Comparison of ENCODE assay signal across 33 cellular contexts in genomic region chr12:114232187-114232586, GRCh38.
DNase-seq lines count a peak whose midpoint lies in the region; ATAC-seq, FAIRE-seq and TF ChIP-seq lines count a peak whose summit lies in the region.
"Had no signal": no experiment of that assay in that cellular context is flagged by ENCODE, and none has a peak within 500 bp of the region (broad histone marks: within the 10 kb centered on the region; RNA-seq: fewer than 3 reads in every experiment).

No MANE protein-coding gene starts in this region.

- no peaks in the 10 kb centered on the region for H3K27me3 ChIP-seq in HepG2 (ENCODE audit: control insufficient read depth in 1 of 2, insufficient read depth in 2 of 2, low read length in 2 of 2)
- no peaks in the 10 kb centered on the region for H3K27me3 ChIP-seq in right lobe of liver
- no peaks in the 10 kb centered on the region for H3K27me3 ChIP-seq in K562 (ENCODE audit: control insufficient read depth in 2 of 2, insufficient read depth in 2 of 2, low read length in 2 of 2)
- H3K27me3 ChIP-seq: BLaER1; BLaER1 treated with 17β-estradiol and CSF1 and Interleukin-3, amounts not matched to agents 10 nM and 100 nM had no signal

- no peak for TF ChIP-seq POLR2A in HepG2 (IDR thresholded peaks at IDR 0.05; ENCODE audit: insufficient read depth in 1 of 2, low read depth in 2 of 2, low read length in 2 of 2)
- no peak for TF ChIP-seq POLR2A in right lobe of liver (IDR thresholded peaks at IDR 0.05)
- TF ChIP-seq POLR2A in K562 (conservative IDR thresholded peaks at IDR 0.05): no peak

- H3K36me3 ChIP-seq in HepG2 (replicated peaks in 1 of 2; ENCODE audit: control insufficient read depth in 1 of 2, insufficient read depth in 2 of 2, low read length in 2 of 2) (no peaks in the 10 kb centered on the region), right lobe of liver (no peaks in the 10 kb centered on the region), HEK293 (ENCODE audit: control insufficient read depth in 2 of 2, insufficient read depth in 1 of 2, low read length in 2 of 2) (no peaks in the 10 kb centered on the region), K562 (ENCODE audit: control insufficient read depth, insufficient read depth, low read length) (no peaks in the 10 kb centered on the region)
- H3K36me3 ChIP-seq: BE2C; BLaER1; BLaER1 treated with 17β-estradiol and CSF1 and Interleukin-3, amounts not matched to agents 10 nM and 100 nM had no signal

- H3K9ac ChIP-seq in HepG2 (ENCODE audit: insufficient read depth, low read depth, low read length) (no peak overlapping the region), K562 (ENCODE audit: insufficient read depth in 1 of 2, low read depth in 2 of 2, low read length in 2 of 2) (no peak overlapping the region)
- H3K9ac ChIP-seq: BLaER1; BLaER1 treated with 17β-estradiol and CSF1 and Interleukin-3, amounts not matched to agents 10 nM and 100 nM had no signal

- FAIRE-seq in HepG2 (lab: Jason Lieb, UNC) (no peak), K562 (lab: Jason Lieb, UNC) (no peak)
- FAIRE-seq: A204.1, A549, D721Med had no signal

- intact Hi-C loops in HepG2 (cut with micrococcal nuclease; ENCODE audit: unreplicated experiment) (no loop called here), right lobe of liver (cut with DNase I) (no loop called here), K562 (cut with micrococcal nuclease) (no loop called here)

- BruUV-seq in HepG2 (replicated peaks; lab: Mats Ljungman, UMichigan) (no TSS peak), K562 (replicated peaks; lab: Mats Ljungman, UMichigan) (no TSS peak)

- H3K4me1 ChIP-seq in HepG2 (ENCODE audit: insufficient read depth, low read length) (peaks cover 12% of the 10 kb centered on the region), right lobe of liver (no peaks in the 10 kb centered on the region), HEK293 (ENCODE audit: control insufficient read depth, insufficient read depth, low read length) (no peaks in the 10 kb centered on the region), K562 (replicated peaks in 1 of 2; ENCODE audit: control insufficient read depth in 2 of 2, insufficient read depth in 2 of 2, low read length in 2 of 2) (no peaks in the 10 kb centered on the region)
- H3K4me1 ChIP-seq: A549; BE2C; BLaER1; BLaER1 treated with 17β-estradiol and CSF1 and Interleukin-3, amounts not matched to agents 10 nM and 100 nM had no signal

- WGBS in HepG2 (ENCODE audit: low lambda C conversion rate): 84% methylated on average over 2 of the region's 2 CpGs
- WGBS in right lobe of liver (ENCODE audit: insufficient coverage, low coverage, low lambda C conversion rate, missing lambda C conversion rate): 66% methylated on average over 2 of the region's 2 CpGs
- 0% methylated on average over 2 of the region's 2 CpGs for WGBS in K562 (ENCODE audit: insufficient coverage, low coverage, missing lambda C conversion rate)

- H3K9me1 ChIP-seq in K562 (ENCODE audit: control insufficient read depth, insufficient read depth, low read length): no peaks in the 10 kb centered on the region

- POLR2A ChIA-PET in HepG2 (lab: Yijun Ruan, JAX) (no interaction called here), HEK293 (lab: Yijun Ruan, JAX) (no interaction called here), K562 (lab: Yijun Ruan, JAX) (interaction anchor here (0.7 kb wide), 1 partner anchor 118 kb away, joined by 3 read pairs; no protein-coding TSS in a partner anchor)

- DNase-seq in HepG2 (ENCODE audit: low spot score) (no peak), right lobe of liver (no peak), K562 (ENCODE audit: extremely low read depth in 1 of 4, low spot score in 3 of 4) (no peak), NCI-H1417 treated with DMSO at 0.1 percent for 48 hours (lab: John Stamatoyannopoulos, UW) (no peak)
- DNase-seq: 8988T; ACHN; AML-193; BE2C; C1 segment of cervical spinal cord; Caco-2; Calu3; CD4-positive, alpha-beta memory T cell; CD4-positive, alpha-beta T cell; CD4-positive, CD25-positive, alpha-beta regulatory T cell; CD8-positive, alpha-beta memory T cell; CD8-positive, alpha-beta T cell; COR-L47; DMS 273 treated with DMSO at 0.1 percent for 48 hours; DMS153; DMS53; DMS79; DMS79 treated with DMSO at 0.1 percent for 48 hours; DND-41; EL had no signal

- H3K4me3 ChIP-seq in HepG2 (replicated peaks in 1 of 3; ENCODE audit: insufficient read depth in 1 of 3, low read depth in 2 of 3, low read length in 3 of 3): no peak overlapping the region
- no peak overlapping the region for H3K4me3 ChIP-seq in right lobe of liver
- H3K4me3 ChIP-seq in HEK293 (ENCODE audit: low read depth, low read length): no peak overlapping the region
- H3K4me3 ChIP-seq in K562: no peak overlapping the region
- H3K4me3 ChIP-seq: A549; BLaER1; BLaER1 treated with 17β-estradiol and CSF1 and Interleukin-3, amounts not matched to agents 10 nM and 100 nM had no signal

- no peak overlapping the region for H3K27ac ChIP-seq in HepG2 (ENCODE audit: extremely low read length, insufficient read depth, low read length)
- H3K27ac ChIP-seq in right lobe of liver: no peak overlapping the region
- no peak overlapping the region for H3K27ac ChIP-seq in HEK293 (ENCODE audit: extremely low read depth, low read depth, low read length)
- no peak overlapping the region for H3K27ac ChIP-seq in K562 (ENCODE audit: extremely low read depth, low read depth, low read length)
- H3K27ac ChIP-seq: 22Rv1; A549; BLaER1; BLaER1 treated with 17β-estradiol and CSF1 and Interleukin-3, amounts not matched to agents 10 nM and 100 nM; C4-2B had no signal

- H3K4me2 ChIP-seq in HepG2 (ENCODE audit: low read depth, low read length) (no peak overlapping the region), K562 (ENCODE audit: insufficient read depth, low read length) (no peak overlapping the region)
- H3K4me2 ChIP-seq: A549; BLaER1; BLaER1 treated with 17β-estradiol and CSF1 and Interleukin-3, amounts not matched to agents 10 nM and 100 nM had no signal

- H4K20me1 ChIP-seq in HepG2 (ENCODE audit: insufficient read depth, low read length) (no peaks in the 10 kb centered on the region), K562 (replicated peaks; ENCODE audit: control insufficient read depth, insufficient read depth, low read length) (no peaks in the 10 kb centered on the region)
- H4K20me1 ChIP-seq: BLaER1; BLaER1 treated with 17β-estradiol and CSF1 and Interleukin-3, amounts not matched to agents 10 nM and 100 nM had no signal

- H3K79me2 ChIP-seq in HepG2 (ENCODE audit: insufficient read depth, low read length): no peaks in the 10 kb centered on the region
- H3K79me2 ChIP-seq in K562 (ENCODE audit: control insufficient read depth, insufficient read depth, low read length): no peaks in the 10 kb centered on the region

- no peak overlapping the region for H2AFZ ChIP-seq in HepG2 (ENCODE audit: low read length)
- no peak overlapping the region for H2AFZ ChIP-seq in K562 (ENCODE audit: low read depth, low read length)

- no peak for TF ChIP-seq EP300 in HepG2 (IDR thresholded peaks at IDR 0.05; ENCODE audit: low read depth in 2 of 2, low read length in 2 of 2)
- no peak for TF ChIP-seq EP300 in HepG2 (CRISPR knock-in tag; IDR thresholded peaks at IDR 0.05; ENCODE audit: borderline replicate concordance)
- no peak for TF ChIP-seq EP300 in K562 (IDR thresholded peaks at IDR 0.05; ENCODE audit: low read length)

- CTCF ChIA-PET in HepG2 (lab: Yijun Ruan, JAX; ENCODE audit: low intra/inter-chr PET ratio, low total read pairs): no interaction called here
- CTCF ChIA-PET in HEK293 (lab: Yijun Ruan, JAX): no interaction called here
- CTCF ChIA-PET in K562 (lab: Yijun Ruan, JAX; ENCODE audit: low intra/inter-chr PET ratio): no interaction called here

- no peak for ATAC-seq in HepG2
- no peak for ATAC-seq in right lobe of liver
- no peak for ATAC-seq in K562
- ATAC-seq in HG03439 (IDR thresholded peaks at IDR 0.05; ENCODE audit: unreplicated experiment): no peak
- ATAC-seq: A549; CD8-positive, alpha-beta T cell had no signal

- H3K9me3 ChIP-seq in HepG2 (ENCODE audit: low read length) (no peaks in the 10 kb centered on the region), right lobe of liver (no peaks in the 10 kb centered on the region), HEK293 (ENCODE audit: control insufficient read depth, insufficient read depth, low read depth, low read length) (no peaks in the 10 kb centered on the region), K562 (replicated peaks; ENCODE audit: control insufficient read depth, insufficient read depth, low read depth, low read length) (no peaks in the 10 kb centered on the region)
- H3K9me3 ChIP-seq: A549; BE2C; BLaER1; BLaER1 treated with 17β-estradiol and CSF1 and Interleukin-3, amounts not matched to agents 10 nM and 100 nM; Caco-2 had no signal

- TF ChIP-seq RAD21 in HepG2 (CRISPR knock-in tag; IDR thresholded peaks at IDR 0.05) (no peak), K562 (CRISPR knock-in tag; conservative IDR thresholded peaks at IDR 0.05 in 1 of 2, IDR thresholded peaks at IDR 0.05 in 1 of 2) (no peak)

- in situ Hi-C loops in HepG2 (cut with HindIII; ENCODE audit: extremely low pct_ligation_motif_present, low pct_unique_long_range_greater_than_20kb): no loop called here
- in situ Hi-C loops in K562 (cut with MboI): no loop called here

- no peak for TF ChIP-seq CTCF in HepG2 (CRISPR knock-in tag; IDR thresholded peaks at IDR 0.05)
- TF ChIP-seq CTCF in right lobe of liver (IDR thresholded peaks at IDR 0.05): no peak
- no peak for TF ChIP-seq CTCF in HEK293 (tag by site-specific recombination; IDR thresholded peaks at IDR 0.05)
- TF ChIP-seq CTCF in K562 (IDR thresholded peaks at IDR 0.05 in 2 of 3, conservative IDR thresholded peaks at IDR 0.05 in 1 of 3; ENCODE audit: insufficient read depth in 2 of 3, low read depth in 1 of 3, low read length in 3 of 3): no peak

TF ChIP-seq in HepG2, 621 proteins besides CTCF, POLR2A, EP300 and RAD21:
- no peak for TF ChIP-seq ZNF550 (CRISPR knock-in tag; IDR thresholded peaks at IDR 0.05; ENCODE audit: borderline replicate concordance)
- no peak for TF ChIP-seq KDM5A (IDR thresholded peaks at IDR 0.05; ENCODE audit: borderline replicate concordance, low read length)
- TF ChIP-seq FOXA1 (IDR thresholded peaks at IDR 0.05): 0 out of 2 replicates have a peak, but pooled peaks have one; percentile 16
- TF ChIP-seq FOXA1 (CRISPR knock-in tag; IDR thresholded peaks at IDR 0.05): no peak

TF ChIP-seq in HEK293, 187 proteins besides CTCF, POLR2A, EP300 and RAD21 (continues in another document):
- TF ChIP-seq GLI4 (tag by site-specific recombination; IDR thresholded peaks at IDR 0.05) (no peak), SP3 (tag by site-specific recombination; IDR thresholded peaks at IDR 0.05) (no peak), ZNF366 (tag by site-specific recombination; conservative IDR thresholded peaks at IDR 0.05) (peak; percentile 54; the same call in 1 of the 2 replicates), ZNF324 (tag by site-specific recombination; IDR thresholded peaks at IDR 0.05) (no peak)

Comparison
In these comparisons a context has a peak if more than half of its experiments do, and no peak if none do; other contexts are left out.
1. Of the 241 proteins assayed by ChIP-seq in both HepG2 and K562: peak only in HepG2: none; only in K562: ZNF512; in both: none; in neither: 239; mixed calls (peak in some experiments, not most) for 1.